Comparison of ENCODE assay signal across 19 cellular contexts in genomic region chr15:78449220-78449999, GRCh38. TPM values are rescaled to one million over a fixed set of nuclear protein-coding genes. Genes with fewer than 3 reads are reported as not detected.
DNase-seq lines count a peak whose midpoint lies in the region; ATAC-seq, FAIRE-seq and TF ChIP-seq lines count a peak whose summit lies in the region.
"Had no signal": no experiment of that assay in that cellular context is flagged by ENCODE, and none has a peak within 500 bp of the region (broad histone marks: within the 10 kb centered on the region; RNA-seq: fewer than 3 reads in every experiment).

No MANE protein-coding gene starts in this region.

- H3K27ac ChIP-seq in transverse colon (peak overlapping the region in 3 of 4 donors; percentile 21 to 58 (median 34)), gastrocnemius medialis (peak overlapping the region in 2 of 4 donors; percentile 71 to 85)
- H3K27ac ChIP-seq: WERI-Rb-1 had no signal

- peak overlapping the region; percentile 5 for H3K27ac Mint-ChIP-seq in activated T-cell treated with anti-CD3 and anti-CD28 coated beads, Interleukin-2, amount 50 U/mL, for 24 hours
- H3K27ac Mint-ChIP-seq: activated T-helper 1 cell treated with anti-CD3 and anti-CD28 coated beads, Interleukin-12 subunit alpha, Interleukin-12 subunit beta, Interleukin-2, Interleukin-4 antibody, amounts not matched to agents 30 ng/mL and 10 ng/mL and 1 ng/mL, durations not matched to agents 14 hours and 24 hours and 36 hours; CD4-positive, alpha-beta T cell; stimulated activated memory B cell treated with anti-CD40 and anti-IgM and Interleukin-4, amounts not matched to agents 10 μg/mL and 1 μg/mL and 100 μg/mL, for 72 hours; T-cell had no signal

- TF ChIP-seq CTCF in transverse colon (IDR thresholded peaks at IDR 0.05) = no peak
- TF ChIP-seq CTCF in gastrocnemius medialis (IDR thresholded peaks at IDR 0.05 in 4 of 5, conservative IDR thresholded peaks at IDR 0.05 in 1 of 5) = no peak

- peaks cover 75% of the 10 kb centered on the region for H3K4me1 Mint-ChIP-seq in activated T-cell treated with anti-CD3 and anti-CD28 coated beads, Interleukin-2, amount 50 U/mL, for 24 hours (ENCODE audit: low read depth)

- no peak overlapping the region for H3K4me3 Mint-ChIP-seq in activated T-cell treated with anti-CD3 and anti-CD28 coated beads, Interleukin-2, amount 50 U/mL, for 24 hours
- H3K4me3 Mint-ChIP-seq: activated T-helper 1 cell treated with anti-CD3 and anti-CD28 coated beads, Interleukin-12 subunit alpha, Interleukin-12 subunit beta, Interleukin-2, Interleukin-4 antibody, amounts not matched to agents 30 ng/mL and 10 ng/mL and 1 ng/mL, durations not matched to agents 14 hours and 24 hours and 36 hours; CD4-positive, alpha-beta T cell; effector memory CD8-positive, alpha-beta T cell; stimulated activated memory B cell treated with anti-CD40 and anti-IgM and Interleukin-4, amounts not matched to agents 10 μg/mL and 1 μg/mL and 100 μg/mL, for 72 hours; T-cell had no signal

- no peaks in the 10 kb centered on the region for H3K27me3 ChIP-seq in transverse colon
- H3K27me3 ChIP-seq in gastrocnemius medialis = no peaks in the 10 kb centered on the region
- H3K27me3 ChIP-seq: ovary, upper lobe of right lung had no signal

- H3K4me3 ChIP-seq in transverse colon = no peak overlapping the region
- no peak overlapping the region for H3K4me3 ChIP-seq in gastrocnemius medialis
- H3K4me3 ChIP-seq: HAP-1, ovary, upper lobe of right lung had no signal

- peaks cover 78% of the 10 kb centered on the region for H3K36me3 Mint-ChIP-seq in activated T-cell treated with anti-CD3 and anti-CD28 coated beads, Interleukin-2, amount 50 U/mL, for 24 hours (ENCODE audit: low read depth)

- DNase-seq in activated T-cell treated with anti-CD3 and anti-CD28 coated beads, Interleukin-2, amount 50 U/mL, for 24 hours = no peak
- no peak for DNase-seq in activated T-cell treated with anti-CD3 and anti-CD28 coated beads, Interleukin-2, amount 50 U/mL, for 48 hours
- DNase-seq in amniotic epithelial cell (ENCODE audit: low read depth) (peak; percentile 48), left lobe of liver (ENCODE audit: low spot score) (no peak), transverse colon (no peak), gastrocnemius medialis (no peak), GM19239 (ENCODE audit: insufficient read length, low spot score) (no peak)
- DNase-seq: CD4-positive, alpha-beta T cell; effector memory CD8-positive, alpha-beta T cell; hypothalamus; ovary; stimulated activated CD4-positive, alpha-beta T cell treated with anti-CD3 and anti-CD28 coated beads, Interleukin-12 subunit alpha, Interleukin-12 subunit beta, amount 100 ng/mL, for 4 hours; T-cell; upper lobe of right lung; WERI-Rb-1 had no signal

- H3K4me1 ChIP-seq in transverse colon (peaks cover 4 to 55% (median 24%) of the 10 kb centered on the region in 4 donors), gastrocnemius medialis (peaks cover 64 to 78% of the 10 kb centered on the region in 2 donors)
- H3K4me1 ChIP-seq: HAP-1 had no signal

- WGBS in transverse colon (ENCODE audit: low coverage in 1 of 2), 2 donors = 65 to 67% methylated on average over 8 of the region's 8 CpGs

- FAIRE-seq in GM19239 (lab: Jason Lieb, UNC) = no peak

- H3K9me3 ChIP-seq in transverse colon (no peaks in the 10 kb centered on the region), gastrocnemius medialis (no peaks in the 10 kb centered on the region)
- H3K9me3 ChIP-seq: HAP-1, ovary, upper lobe of right lung had no signal

- ATAC-seq in left lobe of liver (peak; percentile 79), gastrocnemius medialis (no peak), GM19455 (IDR thresholded peaks at IDR 0.05; ENCODE audit: unreplicated experiment) (no peak)
- ATAC-seq: effector memory CD8-positive, alpha-beta T cell; stimulated activated memory B cell treated with anti-CD40 and anti-IgM and Interleukin-4, amounts not matched to agents 10 μg/mL and 1 μg/mL and 100 μg/mL, for 72 hours; T-cell; upper lobe of right lung had no signal

- no peak for TF ChIP-seq EP300 in transverse colon (IDR thresholded peaks at IDR 0.05; ENCODE audit: low read depth)

- no peak for TF ChIP-seq POLR2A in transverse colon (IDR thresholded peaks at IDR 0.05)
- TF ChIP-seq POLR2A in gastrocnemius medialis (IDR thresholded peaks at IDR 0.05) = no peak

- no peaks in the 10 kb centered on the region for H3K27me3 Mint-ChIP-seq in activated T-cell treated with anti-CD3 and anti-CD28 coated beads, Interleukin-2, amount 50 U/mL, for 24 hours
- H3K27me3 Mint-ChIP-seq: CD4-positive, alpha-beta T cell; effector memory CD8-positive, alpha-beta T cell; stimulated activated memory B cell treated with anti-CD40 and anti-IgM and Interleukin-4, amounts not matched to agents 10 μg/mL and 1 μg/mL and 100 μg/mL, for 72 hours; T-cell had no signal

- H3K9me3 Mint-ChIP-seq in activated T-cell treated with anti-CD3 and anti-CD28 coated beads, Interleukin-2, amount 50 U/mL, for 24 hours = no peaks in the 10 kb centered on the region
- H3K9me3 Mint-ChIP-seq: activated T-helper 1 cell treated with anti-CD3 and anti-CD28 coated beads, Interleukin-12 subunit alpha, Interleukin-12 subunit beta, Interleukin-2, Interleukin-4 antibody, amounts not matched to agents 30 ng/mL and 10 ng/mL and 1 ng/mL, durations not matched to agents 14 hours and 24 hours and 36 hours; CD4-positive, alpha-beta T cell; effector memory CD8-positive, alpha-beta T cell; stimulated activated memory B cell treated with anti-CD40 and anti-IgM and Interleukin-4, amounts not matched to agents 10 μg/mL and 1 μg/mL and 100 μg/mL, for 72 hours; T-cell had no signal

- H3K36me3 ChIP-seq in transverse colon = peaks cover 0 to 13% (median 0%) of the 10 kb centered on the region in 4 donors
- H3K36me3 ChIP-seq in gastrocnemius medialis = peaks cover 0 to 7% of the 10 kb centered on the region in 2 donors
- H3K36me3 ChIP-seq: ovary had no signal

- in situ Hi-C loops in transverse colon (cut with MboI; ENCODE audit: low pct_ligation_motif_present in 1 of 4, low pct_unique_long_range_greater_than_20kb in 1 of 4, low sequenced_read_pairs in 3 of 4) = loop anchor here in 1 of 4 donors (25.0 kb wide), 1 partner anchor 312 kb away; the partner anchor contains the start of genes CIB2 and IDH3A
- in situ Hi-C loops in gastrocnemius medialis (cut with MboI; ENCODE audit: low sequenced_read_pairs in 4 of 4) = loop anchor here in 3 of 4 donors (25.0 kb wide), 3 partner anchors 312 to 487 kb away; partner anchors contain the start of genes CIB2 (in 2 of the 3) and IDH3A (in 2 of the 3)

- intact Hi-C loops in transverse colon (cut with DNase I; ENCODE audit: low total_unique reads) = no loop called here
- intact Hi-C loops in gastrocnemius medialis (cut with DNase I; ENCODE audit: low total_unique reads) = no loop called here

RNA-seq across cellular contexts. Expression of gene IREB2, which starts 11.4 kb away (rescaled TPM):
- total RNA-seq in left lobe of liver (25.1 TPM), transverse colon (10 to 100 TPM; 20.1 to 71.7 (median 40.7) TPM), gastrocnemius medialis (10 to 100 TPM; 18.9 to 37.4 (median 22.0) TPM)

RNA-seq across cellular contexts. Expression of gene HYKK, which starts 58.0 kb away (rescaled TPM):
- 5.4 TPM for total RNA-seq in left lobe of liver
- 1 to 10 TPM; 4.5 to 7.6 (median 6.5) TPM for total RNA-seq in transverse colon
- total RNA-seq in gastrocnemius medialis = 1 to 10 TPM in 3 of 4 donors, under 1 TPM in 1; 0.87 to 6.6 (median 4.4) TPM
